Comparison of ENCODE assay signal across 1 cellular context in the genomic region with DNA sequence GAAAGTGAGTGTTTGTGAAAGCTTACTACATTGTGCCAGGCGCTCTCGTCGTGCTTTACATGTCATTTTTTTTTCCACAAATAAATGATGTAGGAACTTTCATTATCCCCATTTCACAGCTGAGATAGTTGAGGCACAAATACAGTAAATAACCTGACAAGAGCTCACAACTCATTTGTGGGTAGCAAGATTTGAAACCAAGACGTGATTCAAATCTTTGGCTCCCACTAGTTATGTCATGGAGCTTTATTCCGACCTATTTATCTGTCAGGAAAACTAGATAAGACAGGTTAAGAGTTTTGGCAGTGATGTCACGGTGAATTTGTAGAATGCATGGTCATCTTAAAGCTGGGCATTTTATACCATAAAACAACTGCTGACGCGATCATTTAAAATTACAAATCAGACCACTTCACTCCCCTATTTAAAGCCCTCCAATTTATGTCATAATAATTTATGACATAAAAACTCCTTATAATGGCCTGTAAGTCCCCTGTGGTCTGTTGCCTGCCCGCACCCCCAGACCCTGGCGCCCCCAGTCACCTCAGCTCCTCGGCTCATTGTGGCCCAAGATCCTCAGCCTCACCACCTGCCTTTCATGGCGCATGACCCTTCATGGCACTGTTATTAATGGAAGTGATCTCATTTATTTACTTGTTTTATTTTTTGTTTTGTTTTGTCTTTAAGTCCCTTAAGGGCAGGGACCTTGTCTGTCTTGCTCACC.
A peak's percentile ranks its signal among the peaks of the same experiment; 100 is the strongest.
TF ChIP-seq lines count a peak whose summit lies in the region.

No MANE protein-coding gene starts in this region.

TF ChIP-seq in K562, 482 proteins besides CTCF, POLR2A, EP300 and RAD21 (continued from another document and continues in another):
- TF ChIP-seq, protein P1, sequence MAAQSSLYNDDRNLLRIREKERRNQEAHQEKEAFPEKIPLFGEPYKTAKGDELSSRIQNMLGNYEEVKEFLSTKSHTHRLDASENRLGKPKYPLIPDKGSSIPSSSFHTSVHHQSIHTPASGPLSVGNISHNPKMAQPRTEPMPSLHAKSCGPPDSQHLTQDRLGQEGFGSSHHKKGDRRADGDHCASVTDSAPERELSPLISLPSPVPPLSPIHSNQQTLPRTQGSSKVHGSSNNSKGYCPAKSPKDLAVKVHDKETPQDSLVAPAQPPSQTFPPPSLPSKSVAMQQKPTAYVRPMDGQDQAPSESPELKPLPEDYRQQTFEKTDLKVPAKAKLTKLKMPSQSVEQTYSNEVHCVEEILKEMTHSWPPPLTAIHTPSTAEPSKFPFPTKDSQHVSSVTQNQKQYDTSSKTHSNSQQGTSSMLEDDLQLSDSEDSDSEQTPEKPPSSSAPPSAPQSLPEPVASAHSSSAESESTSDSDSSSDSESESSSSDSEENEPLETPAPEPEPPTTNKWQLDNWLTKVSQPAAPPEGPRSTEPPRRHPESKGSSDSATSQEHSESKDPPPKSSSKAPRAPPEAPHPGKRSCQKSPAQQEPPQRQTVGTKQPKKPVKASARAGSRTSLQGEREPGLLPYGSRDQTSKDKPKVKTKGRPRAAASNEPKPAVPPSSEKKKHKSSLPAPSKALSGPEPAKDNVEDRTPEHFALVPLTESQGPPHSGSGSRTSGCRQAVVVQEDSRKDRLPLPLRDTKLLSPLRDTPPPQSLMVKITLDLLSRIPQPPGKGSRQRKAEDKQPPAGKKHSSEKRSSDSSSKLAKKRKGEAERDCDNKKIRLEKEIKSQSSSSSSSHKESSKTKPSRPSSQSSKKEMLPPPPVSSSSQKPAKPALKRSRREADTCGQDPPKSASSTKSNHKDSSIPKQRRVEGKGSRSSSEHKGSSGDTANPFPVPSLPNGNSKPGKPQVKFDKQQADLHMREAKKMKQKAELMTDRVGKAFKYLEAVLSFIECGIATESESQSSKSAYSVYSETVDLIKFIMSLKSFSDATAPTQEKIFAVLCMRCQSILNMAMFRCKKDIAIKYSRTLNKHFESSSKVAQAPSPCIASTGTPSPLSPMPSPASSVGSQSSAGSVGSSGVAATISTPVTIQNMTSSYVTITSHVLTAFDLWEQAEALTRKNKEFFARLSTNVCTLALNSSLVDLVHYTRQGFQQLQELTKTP (IDR thresholded peaks at IDR 0.05; ENCODE audit: low read depth in 1 of 2, partially characterized antibody in 2 of 2), result no peak
- TF ChIP-seq, protein P2, sequence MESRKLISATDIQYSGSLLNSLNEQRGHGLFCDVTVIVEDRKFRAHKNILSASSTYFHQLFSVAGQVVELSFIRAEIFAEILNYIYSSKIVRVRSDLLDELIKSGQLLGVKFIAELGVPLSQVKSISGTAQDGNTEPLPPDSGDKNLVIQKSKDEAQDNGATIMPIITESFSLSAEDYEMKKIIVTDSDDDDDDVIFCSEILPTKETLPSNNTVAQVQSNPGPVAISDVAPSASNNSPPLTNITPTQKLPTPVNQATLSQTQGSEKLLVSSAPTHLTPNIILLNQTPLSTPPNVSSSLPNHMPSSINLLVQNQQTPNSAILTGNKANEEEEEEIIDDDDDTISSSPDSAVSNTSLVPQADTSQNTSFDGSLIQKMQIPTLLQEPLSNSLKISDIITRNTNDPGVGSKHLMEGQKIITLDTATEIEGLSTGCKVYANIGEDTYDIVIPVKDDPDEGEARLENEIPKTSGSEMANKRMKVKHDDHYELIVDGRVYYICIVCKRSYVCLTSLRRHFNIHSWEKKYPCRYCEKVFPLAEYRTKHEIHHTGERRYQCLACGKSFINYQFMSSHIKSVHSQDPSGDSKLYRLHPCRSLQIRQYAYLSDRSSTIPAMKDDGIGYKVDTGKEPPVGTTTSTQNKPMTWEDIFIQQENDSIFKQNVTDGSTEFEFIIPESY (CRISPR knock-in tag; IDR thresholded peaks at IDR 0.05), result no peak; the same call in 1 of the 2 replicates
- TF ChIP-seq, protein P3, sequence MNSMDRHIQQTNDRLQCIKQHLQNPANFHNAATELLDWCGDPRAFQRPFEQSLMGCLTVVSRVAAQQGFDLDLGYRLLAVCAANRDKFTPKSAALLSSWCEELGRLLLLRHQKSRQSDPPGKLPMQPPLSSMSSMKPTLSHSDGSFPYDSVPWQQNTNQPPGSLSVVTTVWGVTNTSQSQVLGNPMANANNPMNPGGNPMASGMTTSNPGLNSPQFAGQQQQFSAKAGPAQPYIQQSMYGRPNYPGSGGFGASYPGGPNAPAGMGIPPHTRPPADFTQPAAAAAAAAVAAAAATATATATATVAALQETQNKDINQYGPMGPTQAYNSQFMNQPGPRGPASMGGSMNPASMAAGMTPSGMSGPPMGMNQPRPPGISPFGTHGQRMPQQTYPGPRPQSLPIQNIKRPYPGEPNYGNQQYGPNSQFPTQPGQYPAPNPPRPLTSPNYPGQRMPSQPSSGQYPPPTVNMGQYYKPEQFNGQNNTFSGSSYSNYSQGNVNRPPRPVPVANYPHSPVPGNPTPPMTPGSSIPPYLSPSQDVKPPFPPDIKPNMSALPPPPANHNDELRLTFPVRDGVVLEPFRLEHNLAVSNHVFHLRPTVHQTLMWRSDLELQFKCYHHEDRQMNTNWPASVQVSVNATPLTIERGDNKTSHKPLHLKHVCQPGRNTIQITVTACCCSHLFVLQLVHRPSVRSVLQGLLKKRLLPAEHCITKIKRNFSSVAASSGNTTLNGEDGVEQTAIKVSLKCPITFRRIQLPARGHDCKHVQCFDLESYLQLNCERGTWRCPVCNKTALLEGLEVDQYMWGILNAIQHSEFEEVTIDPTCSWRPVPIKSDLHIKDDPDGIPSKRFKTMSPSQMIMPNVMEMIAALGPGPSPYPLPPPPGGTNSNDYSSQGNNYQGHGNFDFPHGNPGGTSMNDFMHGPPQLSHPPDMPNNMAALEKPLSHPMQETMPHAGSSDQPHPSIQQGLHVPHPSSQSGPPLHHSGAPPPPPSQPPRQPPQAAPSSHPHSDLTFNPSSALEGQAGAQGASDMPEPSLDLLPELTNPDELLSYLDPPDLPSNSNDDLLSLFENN (IDR thresholded peaks at IDR 0.05; ENCODE audit: low read depth in 2 of 2, low read length in 2 of 2), result no peak
- TF ChIP-seq, protein P4, sequence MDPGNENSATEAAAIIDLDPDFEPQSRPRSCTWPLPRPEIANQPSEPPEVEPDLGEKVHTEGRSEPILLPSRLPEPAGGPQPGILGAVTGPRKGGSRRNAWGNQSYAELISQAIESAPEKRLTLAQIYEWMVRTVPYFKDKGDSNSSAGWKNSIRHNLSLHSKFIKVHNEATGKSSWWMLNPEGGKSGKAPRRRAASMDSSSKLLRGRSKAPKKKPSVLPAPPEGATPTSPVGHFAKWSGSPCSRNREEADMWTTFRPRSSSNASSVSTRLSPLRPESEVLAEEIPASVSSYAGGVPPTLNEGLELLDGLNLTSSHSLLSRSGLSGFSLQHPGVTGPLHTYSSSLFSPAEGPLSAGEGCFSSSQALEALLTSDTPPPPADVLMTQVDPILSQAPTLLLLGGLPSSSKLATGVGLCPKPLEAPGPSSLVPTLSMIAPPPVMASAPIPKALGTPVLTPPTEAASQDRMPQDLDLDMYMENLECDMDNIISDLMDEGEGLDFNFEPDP (CRISPR knock-in tag; IDR thresholded peaks at IDR 0.05), result no peak
- TF ChIP-seq MAFK (IDR thresholded peaks at IDR 0.05; ENCODE audit: low read length) (peak; percentile 82), KAT2B (IDR thresholded peaks at IDR 0.05; ENCODE audit: low read depth, low read length) (no peak), ATF7 (IDR thresholded peaks at IDR 0.05) (0 out of 2 replicates have a peak, but pooled peaks have one; percentile 8), GTF2E2 (tag; IDR thresholded peaks at IDR 0.05) (peak; percentile 9; the same call in 1 of the 2 replicates), TOE1 (IDR thresholded peaks at IDR 0.05; ENCODE audit: borderline replicate concordance) (no peak), TOE1 (CRISPR knock-in tag; IDR thresholded peaks at IDR 0.05; ENCODE audit: borderline replicate concordance, low read depth) (no peak)
- TF ChIP-seq, protein P5, sequence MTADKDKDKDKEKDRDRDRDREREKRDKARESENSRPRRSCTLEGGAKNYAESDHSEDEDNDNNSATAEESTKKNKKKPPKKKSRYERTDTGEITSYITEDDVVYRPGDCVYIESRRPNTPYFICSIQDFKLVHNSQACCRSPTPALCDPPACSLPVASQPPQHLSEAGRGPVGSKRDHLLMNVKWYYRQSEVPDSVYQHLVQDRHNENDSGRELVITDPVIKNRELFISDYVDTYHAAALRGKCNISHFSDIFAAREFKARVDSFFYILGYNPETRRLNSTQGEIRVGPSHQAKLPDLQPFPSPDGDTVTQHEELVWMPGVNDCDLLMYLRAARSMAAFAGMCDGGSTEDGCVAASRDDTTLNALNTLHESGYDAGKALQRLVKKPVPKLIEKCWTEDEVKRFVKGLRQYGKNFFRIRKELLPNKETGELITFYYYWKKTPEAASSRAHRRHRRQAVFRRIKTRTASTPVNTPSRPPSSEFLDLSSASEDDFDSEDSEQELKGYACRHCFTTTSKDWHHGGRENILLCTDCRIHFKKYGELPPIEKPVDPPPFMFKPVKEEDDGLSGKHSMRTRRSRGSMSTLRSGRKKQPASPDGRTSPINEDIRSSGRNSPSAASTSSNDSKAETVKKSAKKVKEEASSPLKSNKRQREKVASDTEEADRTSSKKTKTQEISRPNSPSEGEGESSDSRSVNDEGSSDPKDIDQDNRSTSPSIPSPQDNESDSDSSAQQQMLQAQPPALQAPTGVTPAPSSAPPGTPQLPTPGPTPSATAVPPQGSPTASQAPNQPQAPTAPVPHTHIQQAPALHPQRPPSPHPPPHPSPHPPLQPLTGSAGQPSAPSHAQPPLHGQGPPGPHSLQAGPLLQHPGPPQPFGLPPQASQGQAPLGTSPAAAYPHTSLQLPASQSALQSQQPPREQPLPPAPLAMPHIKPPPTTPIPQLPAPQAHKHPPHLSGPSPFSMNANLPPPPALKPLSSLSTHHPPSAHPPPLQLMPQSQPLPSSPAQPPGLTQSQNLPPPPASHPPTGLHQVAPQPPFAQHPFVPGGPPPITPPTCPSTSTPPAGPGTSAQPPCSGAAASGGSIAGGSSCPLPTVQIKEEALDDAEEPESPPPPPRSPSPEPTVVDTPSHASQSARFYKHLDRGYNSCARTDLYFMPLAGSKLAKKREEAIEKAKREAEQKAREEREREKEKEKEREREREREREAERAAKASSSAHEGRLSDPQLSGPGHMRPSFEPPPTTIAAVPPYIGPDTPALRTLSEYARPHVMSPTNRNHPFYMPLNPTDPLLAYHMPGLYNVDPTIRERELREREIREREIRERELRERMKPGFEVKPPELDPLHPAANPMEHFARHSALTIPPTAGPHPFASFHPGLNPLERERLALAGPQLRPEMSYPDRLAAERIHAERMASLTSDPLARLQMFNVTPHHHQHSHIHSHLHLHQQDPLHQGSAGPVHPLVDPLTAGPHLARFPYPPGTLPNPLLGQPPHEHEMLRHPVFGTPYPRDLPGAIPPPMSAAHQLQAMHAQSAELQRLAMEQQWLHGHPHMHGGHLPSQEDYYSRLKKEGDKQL (CRISPR knock-in tag; IDR thresholded peaks at IDR 0.05; ENCODE audit: borderline replicate concordance), result no peak
- TF ChIP-seq, protein P6, sequence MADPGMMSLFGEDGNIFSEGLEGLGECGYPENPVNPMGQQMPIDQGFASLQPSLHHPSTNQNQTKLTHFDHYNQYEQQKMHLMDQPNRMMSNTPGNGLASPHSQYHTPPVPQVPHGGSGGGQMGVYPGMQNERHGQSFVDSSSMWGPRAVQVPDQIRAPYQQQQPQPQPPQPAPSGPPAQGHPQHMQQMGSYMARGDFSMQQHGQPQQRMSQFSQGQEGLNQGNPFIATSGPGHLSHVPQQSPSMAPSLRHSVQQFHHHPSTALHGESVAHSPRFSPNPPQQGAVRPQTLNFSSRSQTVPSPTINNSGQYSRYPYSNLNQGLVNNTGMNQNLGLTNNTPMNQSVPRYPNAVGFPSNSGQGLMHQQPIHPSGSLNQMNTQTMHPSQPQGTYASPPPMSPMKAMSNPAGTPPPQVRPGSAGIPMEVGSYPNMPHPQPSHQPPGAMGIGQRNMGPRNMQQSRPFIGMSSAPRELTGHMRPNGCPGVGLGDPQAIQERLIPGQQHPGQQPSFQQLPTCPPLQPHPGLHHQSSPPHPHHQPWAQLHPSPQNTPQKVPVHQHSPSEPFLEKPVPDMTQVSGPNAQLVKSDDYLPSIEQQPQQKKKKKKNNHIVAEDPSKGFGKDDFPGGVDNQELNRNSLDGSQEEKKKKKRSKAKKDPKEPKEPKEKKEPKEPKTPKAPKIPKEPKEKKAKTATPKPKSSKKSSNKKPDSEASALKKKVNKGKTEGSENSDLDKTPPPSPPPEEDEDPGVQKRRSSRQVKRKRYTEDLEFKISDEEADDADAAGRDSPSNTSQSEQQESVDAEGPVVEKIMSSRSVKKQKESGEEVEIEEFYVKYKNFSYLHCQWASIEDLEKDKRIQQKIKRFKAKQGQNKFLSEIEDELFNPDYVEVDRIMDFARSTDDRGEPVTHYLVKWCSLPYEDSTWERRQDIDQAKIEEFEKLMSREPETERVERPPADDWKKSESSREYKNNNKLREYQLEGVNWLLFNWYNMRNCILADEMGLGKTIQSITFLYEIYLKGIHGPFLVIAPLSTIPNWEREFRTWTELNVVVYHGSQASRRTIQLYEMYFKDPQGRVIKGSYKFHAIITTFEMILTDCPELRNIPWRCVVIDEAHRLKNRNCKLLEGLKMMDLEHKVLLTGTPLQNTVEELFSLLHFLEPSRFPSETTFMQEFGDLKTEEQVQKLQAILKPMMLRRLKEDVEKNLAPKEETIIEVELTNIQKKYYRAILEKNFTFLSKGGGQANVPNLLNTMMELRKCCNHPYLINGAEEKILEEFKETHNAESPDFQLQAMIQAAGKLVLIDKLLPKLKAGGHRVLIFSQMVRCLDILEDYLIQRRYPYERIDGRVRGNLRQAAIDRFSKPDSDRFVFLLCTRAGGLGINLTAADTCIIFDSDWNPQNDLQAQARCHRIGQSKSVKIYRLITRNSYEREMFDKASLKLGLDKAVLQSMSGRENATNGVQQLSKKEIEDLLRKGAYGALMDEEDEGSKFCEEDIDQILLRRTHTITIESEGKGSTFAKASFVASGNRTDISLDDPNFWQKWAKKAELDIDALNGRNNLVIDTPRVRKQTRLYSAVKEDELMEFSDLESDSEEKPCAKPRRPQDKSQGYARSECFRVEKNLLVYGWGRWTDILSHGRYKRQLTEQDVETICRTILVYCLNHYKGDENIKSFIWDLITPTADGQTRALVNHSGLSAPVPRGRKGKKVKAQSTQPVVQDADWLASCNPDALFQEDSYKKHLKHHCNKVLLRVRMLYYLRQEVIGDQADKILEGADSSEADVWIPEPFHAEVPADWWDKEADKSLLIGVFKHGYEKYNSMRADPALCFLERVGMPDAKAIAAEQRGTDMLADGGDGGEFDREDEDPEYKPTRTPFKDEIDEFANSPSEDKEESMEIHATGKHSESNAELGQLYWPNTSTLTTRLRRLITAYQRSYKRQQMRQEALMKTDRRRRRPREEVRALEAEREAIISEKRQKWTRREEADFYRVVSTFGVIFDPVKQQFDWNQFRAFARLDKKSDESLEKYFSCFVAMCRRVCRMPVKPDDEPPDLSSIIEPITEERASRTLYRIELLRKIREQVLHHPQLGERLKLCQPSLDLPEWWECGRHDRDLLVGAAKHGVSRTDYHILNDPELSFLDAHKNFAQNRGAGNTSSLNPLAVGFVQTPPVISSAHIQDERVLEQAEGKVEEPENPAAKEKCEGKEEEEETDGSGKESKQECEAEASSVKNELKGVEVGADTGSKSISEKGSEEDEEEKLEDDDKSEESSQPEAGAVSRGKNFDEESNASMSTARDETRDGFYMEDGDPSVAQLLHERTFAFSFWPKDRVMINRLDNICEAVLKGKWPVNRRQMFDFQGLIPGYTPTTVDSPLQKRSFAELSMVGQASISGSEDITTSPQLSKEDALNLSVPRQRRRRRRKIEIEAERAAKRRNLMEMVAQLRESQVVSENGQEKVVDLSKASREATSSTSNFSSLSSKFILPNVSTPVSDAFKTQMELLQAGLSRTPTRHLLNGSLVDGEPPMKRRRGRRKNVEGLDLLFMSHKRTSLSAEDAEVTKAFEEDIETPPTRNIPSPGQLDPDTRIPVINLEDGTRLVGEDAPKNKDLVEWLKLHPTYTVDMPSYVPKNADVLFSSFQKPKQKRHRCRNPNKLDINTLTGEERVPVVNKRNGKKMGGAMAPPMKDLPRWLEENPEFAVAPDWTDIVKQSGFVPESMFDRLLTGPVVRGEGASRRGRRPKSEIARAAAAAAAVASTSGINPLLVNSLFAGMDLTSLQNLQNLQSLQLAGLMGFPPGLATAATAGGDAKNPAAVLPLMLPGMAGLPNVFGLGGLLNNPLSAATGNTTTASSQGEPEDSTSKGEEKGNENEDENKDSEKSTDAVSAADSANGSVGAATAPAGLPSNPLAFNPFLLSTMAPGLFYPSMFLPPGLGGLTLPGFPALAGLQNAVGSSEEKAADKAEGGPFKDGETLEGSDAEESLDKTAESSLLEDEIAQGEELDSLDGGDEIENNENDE (IDR thresholded peaks at IDR 0.05; ENCODE audit: low read depth, low read length), result no peak
